ENCODE assay signal across 8 cellular contexts in genomic region chr1:117605811-117606607, GRCh38. TPM values are rescaled to one million over a fixed set of nuclear protein-coding genes. Genes with fewer than 3 reads are reported as not detected.
DNase-seq lines count a peak whose midpoint lies in the region; ATAC-seq and TF ChIP-seq lines count a peak whose summit lies in the region.

TSS of gene TENT5C (plus strand) at chr1:117606048. CDS start at chr1:117622869, 16,821 bp downstream.

- no peak for TF ChIP-seq CTCF in lower lobe of right lung (IDR thresholded peaks at IDR 0.05)

- ATAC-seq in GM19463 (IDR thresholded peaks at IDR 0.05; ENCODE audit: unreplicated experiment) (peak; percentile 90), lower lobe of right lung (peak; percentile 97 to 99)

- DNase-seq in CD8-positive, alpha-beta memory T cell = peak; percentile 98 to 99 (median 99)
- peak; percentile 95 for DNase-seq in HK-2 (ENCODE audit: unreplicated experiment)
- peak; percentile 96 for DNase-seq in NCI-H82 treated with DMSO at 0.1 percent for 48 hours (lab: John Stamatoyannopoulos, UW; ENCODE audit: unreplicated experiment)
- DNase-seq in activated CD4-positive, alpha-beta memory T cell treated with anti-CD3 and anti-CD28 coated beads, Interleukin-2, amount 10 ng/mL, durations not matched to agents 7 days and 5 days = peak; percentile 99
- DNase-seq in lower lobe of right lung = peak; percentile 98
- peak; percentile 94 to 96 for DNase-seq in stimulated activated CD4-positive, alpha-beta T cell treated with anti-CD3 and anti-CD28 coated beads, Interleukin-4, amount 100 ng/mL, for 48 hours (ENCODE audit: low read depth in 2 of 2)

- H3K36me3 ChIP-seq in CD8-positive, alpha-beta memory T cell (ENCODE audit: insufficient read depth, low read length) = no peaks in the 10 kb centered on the region
- H3K36me3 ChIP-seq in ectodermal cell (ENCODE audit: control insufficient read depth, insufficient read depth, low read length) (no peaks in the 10 kb centered on the region), lower lobe of right lung (no peaks in the 10 kb centered on the region)

- H3K9me3 ChIP-seq in CD8-positive, alpha-beta memory T cell (ENCODE audit: low read length) = no peaks in the 10 kb centered on the region
- H3K9me3 ChIP-seq in ectodermal cell (ENCODE audit: control insufficient read depth, low read length) (no peaks in the 10 kb centered on the region), lower lobe of right lung (no peaks in the 10 kb centered on the region)

- peaks cover 0 to 8% of the 10 kb centered on the region in 2 donors for H3K27me3 Mint-ChIP-seq in CD8-positive, alpha-beta memory T cell
- peaks cover 17% of the 10 kb centered on the region for H3K27me3 Mint-ChIP-seq in activated CD4-positive, alpha-beta memory T cell treated with anti-CD3 and anti-CD28 coated beads, Interleukin-2, amount 10 ng/mL, durations not matched to agents 7 days and 5 days

- H3K27me3 ChIP-seq in CD8-positive, alpha-beta memory T cell (ENCODE audit: insufficient read depth, low read length, poor library complexity, severe bottlenecking) = no peaks in the 10 kb centered on the region
- H3K27me3 ChIP-seq in ectodermal cell (ENCODE audit: control insufficient read depth, insufficient read depth, low read length, poor library complexity, severe bottlenecking) (peaks cover 54% of the 10 kb centered on the region), lower lobe of right lung (ENCODE audit: low read depth) (no peaks in the 10 kb centered on the region)

- H3K4me3 ChIP-seq in CD8-positive, alpha-beta memory T cell (ENCODE audit: low read length) = peak within 1 kb of the TSS; percentile 93
- peak within 1 kb of the TSS; percentile 78 for H3K4me3 ChIP-seq in ectodermal cell (ENCODE audit: insufficient read depth, low read depth, low read length)
- H3K4me3 ChIP-seq in lower lobe of right lung = peak within 1 kb of the TSS; percentile 82

- POLR2A ChIA-PET in CD8-positive, alpha-beta memory T cell (lab: Charles Lee) = interaction anchor here (1.0 to 3.4 kb wide), 7 partner anchors 35 to 323 kb away, joined by 3 to 48 read pairs (median 17); partner anchors contain the start of genes GDAP2 and WDR3
- POLR2A ChIA-PET in activated CD4-positive, alpha-beta memory T cell treated with anti-CD3 and anti-CD28 coated beads, Interleukin-2, amount 10 ng/mL, durations not matched to agents 7 days and 5 days (lab: Charles Lee) = interaction anchor here (0.7 to 20.6 kb wide), 18 partner anchors 11 to 852 kb away, joined by 3 to 512 read pairs (median 4); partner anchors contain the start of genes CD2, GDAP2, TTF2 and WDR3

- CTCF ChIA-PET in CD8-positive, alpha-beta memory T cell (lab: Charles Lee) = interaction anchor here (0.9 to 3.9 kb wide), 8 partner anchors 15 to 148 kb away, joined by 3 to 29 read pairs (median 12); no protein-coding TSS in a partner anchor
- CTCF ChIA-PET in activated CD4-positive, alpha-beta memory T cell treated with anti-CD3 and anti-CD28 coated beads, Interleukin-2, amount 10 ng/mL, durations not matched to agents 7 days and 5 days (lab: Charles Lee) = interaction anchor here (0.8 to 4.7 kb wide), 8 partner anchors 38 to 152 kb away, joined by 3 to 66 read pairs (median 12); no protein-coding TSS in a partner anchor

- intact Hi-C loops in lower lobe of right lung (cut with DNase I) = no loop called here

- H3K4me1 Mint-ChIP-seq in CD8-positive, alpha-beta memory T cell = peaks cover 45 to 53% (median 51%) of the 10 kb centered on the region in 3 donors
- peaks cover 46% of the 10 kb centered on the region for H3K4me1 Mint-ChIP-seq in activated CD4-positive, alpha-beta memory T cell treated with anti-CD3 and anti-CD28 coated beads, Interleukin-2, amount 10 ng/mL, durations not matched to agents 7 days and 5 days

- peak within 1 kb of the TSS; percentile 96 to 100 (median 98) for H3K27ac Mint-ChIP-seq in CD8-positive, alpha-beta memory T cell
- H3K27ac Mint-ChIP-seq in activated CD4-positive, alpha-beta memory T cell treated with anti-CD3 and anti-CD28 coated beads, Interleukin-2, amount 10 ng/mL, durations not matched to agents 7 days and 5 days = peak within 1 kb of the TSS; percentile 95

- peak within 1 kb of the TSS; percentile 91 to 99 (median 98) for H3K4me3 Mint-ChIP-seq in CD8-positive, alpha-beta memory T cell
- H3K4me3 Mint-ChIP-seq in activated CD4-positive, alpha-beta memory T cell treated with anti-CD3 and anti-CD28 coated beads, Interleukin-2, amount 10 ng/mL, durations not matched to agents 7 days and 5 days = peak within 1 kb of the TSS; percentile 97

- peaks cover 36% of the 10 kb centered on the region for H3K4me1 ChIP-seq in CD8-positive, alpha-beta memory T cell (ENCODE audit: insufficient read depth, low read length)
- H3K4me1 ChIP-seq in ectodermal cell (ENCODE audit: control insufficient read depth, insufficient read depth, low read length) (peaks cover 7% of the 10 kb centered on the region), lower lobe of right lung (peaks cover 37% of the 10 kb centered on the region)

- 0 to 1% methylated on average over 68 of the region's 68 CpGs for WGBS in ectodermal cell, 2 experiments

- H3K27ac ChIP-seq in CD8-positive, alpha-beta memory T cell (ENCODE audit: low read depth, low read length) = peak within 1 kb of the TSS; percentile 96
- H3K27ac ChIP-seq in ectodermal cell (ENCODE audit: insufficient read depth, low read depth, low read length, poor library complexity, severe bottlenecking) (no peak within 1 kb of the TSS), lower lobe of right lung (peak within 1 kb of the TSS; percentile 89)

- no peaks in the 10 kb centered on the region for H3K9me3 Mint-ChIP-seq in CD8-positive, alpha-beta memory T cell
- H3K9me3 Mint-ChIP-seq in activated CD4-positive, alpha-beta memory T cell treated with anti-CD3 and anti-CD28 coated beads, Interleukin-2, amount 10 ng/mL, durations not matched to agents 7 days and 5 days = no peaks in the 10 kb centered on the region

- peaks cover 9 to 48% (median 10%) of the 10 kb centered on the region in 3 donors for H3K36me3 Mint-ChIP-seq in CD8-positive, alpha-beta memory T cell
- peaks cover 43% of the 10 kb centered on the region for H3K36me3 Mint-ChIP-seq in activated CD4-positive, alpha-beta memory T cell treated with anti-CD3 and anti-CD28 coated beads, Interleukin-2, amount 10 ng/mL, durations not matched to agents 7 days and 5 days (ENCODE audit: low read depth)

RNA-seq across cellular contexts. Expression of gene TENT5C, which starts in this region (rescaled TPM):
- 1 to 10 TPM; 3.7 to 4.1 TPM for total RNA-seq in CD8-positive, alpha-beta memory T cell
- 12.6 TPM for polyA plus RNA-seq in CD8-positive, alpha-beta memory T cell
- total RNA-seq in activated CD4-positive, alpha-beta memory T cell treated with anti-CD3 and anti-CD28 coated beads, Interleukin-2, amount 10 ng/mL, durations not matched to agents 7 days and 5 days = 10 to 100 TPM; 64.5 to 66.1 TPM
- 0.26 TPM for polyA plus RNA-seq in ectodermal cell (2013, experiment 1 of 4)
- 0.23 TPM for polyA plus RNA-seq in ectodermal cell (2013, experiment 2 of 4)
- polyA plus RNA-seq in ectodermal cell (2013, experiment 3 of 4) = 0.21 TPM
- polyA plus RNA-seq in ectodermal cell (2013, experiment 4 of 4) = 0.16 TPM
- 23.2 TPM for total RNA-seq in lower lobe of right lung
